ENCODE assay signal across 19 cellular contexts in the genomic region with DNA sequence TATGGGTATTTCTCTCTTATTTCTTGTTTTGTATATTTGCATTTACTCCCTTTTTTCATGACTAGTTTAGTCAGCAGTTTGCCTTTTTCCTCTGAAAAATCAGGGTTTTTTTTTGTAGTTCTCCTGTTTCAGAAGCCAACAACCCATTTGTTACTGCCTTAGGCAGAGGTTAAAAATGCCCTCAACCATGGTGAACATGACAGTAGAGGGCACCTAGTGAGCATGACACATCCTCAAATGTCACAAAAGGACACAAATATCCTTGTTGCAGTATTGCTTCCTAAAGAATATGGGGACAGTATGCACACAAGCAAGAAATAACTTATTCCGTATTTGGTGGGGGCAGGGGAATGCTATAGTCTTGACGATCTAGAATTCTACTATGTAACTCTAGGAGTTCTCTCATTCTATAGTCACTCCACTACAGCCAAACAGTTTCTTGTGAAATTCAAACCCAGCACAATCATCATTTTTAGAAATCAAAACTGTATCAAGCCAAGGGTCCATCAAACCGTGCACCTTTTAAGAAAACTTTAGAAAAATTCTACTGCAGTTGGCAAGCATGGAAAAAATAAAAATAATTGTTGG. TPM values are rescaled to one million over a fixed set of nuclear protein-coding genes. Genes with fewer than 3 reads are reported as not detected.
A peak's percentile ranks its signal among the peaks of the same experiment; 100 is the strongest.
DNase-seq lines count a peak whose midpoint lies in the region; ATAC-seq, FAIRE-seq and TF ChIP-seq lines count a peak whose summit lies in the region.
"Had no signal": no experiment of that assay in that cellular context is flagged by ENCODE, and none has a peak within 500 bp of the region (broad histone marks: within the 10 kb centered on the region; RNA-seq: fewer than 3 reads in every experiment).

No MANE protein-coding gene starts in this region.

- BruUV-seq in HepG2 (replicated peaks; lab: Mats Ljungman, UMichigan): no TSS peak

- no peaks in the 10 kb centered on the region for H3K36me3 Mint-ChIP-seq in natural killer cell treated with Interleukin-12 subunit alpha and Interleukin-12 subunit beta and Interleukin-15 and Interleukin-18, amount 100 ng/mL, for 72 hours
- peaks cover 3% of the 10 kb centered on the region for H3K36me3 Mint-ChIP-seq in activated CD4-positive, alpha-beta T cell treated with anti-CD3 and anti-CD28 coated beads, Interleukin-2, amount 10 ng/mL, durations not matched to agents 24 days and 14 days (ENCODE audit: low read depth)
- H3K36me3 Mint-ChIP-seq: activated naive CD4-positive, alpha-beta T cell treated with anti-CD3 and anti-CD28 coated beads, Interleukin-2, amount 50 U/mL, for 72 hours had no signal

- H3K9ac ChIP-seq in Loucy (ENCODE audit: low read depth, low read length, poor library complexity, severe bottlenecking) (no peak overlapping the region), HepG2 (ENCODE audit: insufficient read depth, low read depth, low read length) (no peak overlapping the region)

- WGBS in HepG2 (ENCODE audit: low lambda C conversion rate): 61% methylated on average over 3 of the region's 3 CpGs

- peaks cover 18% of the 10 kb centered on the region for H3K4me1 ChIP-seq in ACC112 (ENCODE audit: control insufficient read depth, insufficient read depth, low read length, unreplicated experiment)
- H3K4me1 ChIP-seq in Loucy (ENCODE audit: insufficient read depth, low read length, poor library complexity, severe bottlenecking): peaks cover 27% of the 10 kb centered on the region
- H3K4me1 ChIP-seq in HepG2 (ENCODE audit: insufficient read depth, low read length): peaks cover 6% of the 10 kb centered on the region; the same call in 1 of the 2 replicates
- H3K4me1 ChIP-seq in BE2C: no peaks in the 10 kb centered on the region

- H3K4me2 ChIP-seq in Loucy (ENCODE audit: low read depth, low read length, poor library complexity, severe bottlenecking) (peak overlapping the region; percentile 51), HepG2 (ENCODE audit: low read depth, low read length) (no peak overlapping the region)

- TF ChIP-seq CTCF in Loucy (conservative IDR thresholded peaks at IDR 0.05; ENCODE audit: low read length): no peak; the same call in 1 of the 2 replicates
- peak; percentile 9; the same call in 1 of the 2 replicates for TF ChIP-seq CTCF in HepG2 (CRISPR knock-in tag; IDR thresholded peaks at IDR 0.05)
- no peak for TF ChIP-seq CTCF in BE2C (IDR thresholded peaks at IDR 0.05; ENCODE audit: low read depth, low read length)

- FAIRE-seq in HepG2 (lab: Jason Lieb, UNC): no peak

- CTCF ChIA-PET in HepG2 (lab: Yijun Ruan, JAX; ENCODE audit: low intra/inter-chr PET ratio, low total read pairs): interaction anchor here (1.0 to 4.6 kb wide), 7 partner anchors 49 to 209 kb away, joined by 3 to 59 read pairs (median 6); partner anchors contain the start of gene DCBLD1

- H3K27ac Mint-ChIP-seq in natural killer cell treated with Interleukin-12 subunit alpha and Interleukin-12 subunit beta and Interleukin-15 and Interleukin-18, amount 100 ng/mL, for 72 hours: no peak overlapping the region
- H3K27ac Mint-ChIP-seq in activated CD4-positive, alpha-beta T cell treated with anti-CD3 and anti-CD28 coated beads, Interleukin-2, amount 10 ng/mL, durations not matched to agents 24 days and 14 days: no peak overlapping the region
- H3K27ac Mint-ChIP-seq: activated CD4-positive, alpha-beta memory T cell treated with anti-CD3 and anti-CD28 coated beads, Interleukin-2, amount 10 ng/mL, durations not matched to agents 7 days and 5 days; activated naive CD4-positive, alpha-beta T cell treated with anti-CD3 and anti-CD28 coated beads, Interleukin-2, amount 50 U/mL, for 72 hours; CD8-positive, alpha-beta memory T cell had no signal

- H3F3A ChIP-seq in Loucy (ENCODE audit: low read depth): no peaks in the 10 kb centered on the region

- peaks cover 7 to 8% of the 10 kb centered on the region in 2 donors for H3K4me1 Mint-ChIP-seq in natural killer cell treated with Interleukin-12 subunit alpha and Interleukin-12 subunit beta and Interleukin-15 and Interleukin-18, amount 100 ng/mL, for 72 hours (ENCODE audit: low read depth in 2 of 2)
- H3K4me1 Mint-ChIP-seq in activated CD4-positive, alpha-beta T cell treated with anti-CD3 and anti-CD28 coated beads, Interleukin-2, amount 10 ng/mL, durations not matched to agents 24 days and 14 days: peaks cover 7% of the 10 kb centered on the region

- H3K79me2 ChIP-seq in ACC112 (ENCODE audit: control insufficient read depth, insufficient read depth, low read length, unreplicated experiment) (peaks cover 5% of the 10 kb centered on the region), Loucy (ENCODE audit: insufficient read depth, low read length) (no peaks in the 10 kb centered on the region), HepG2 (ENCODE audit: insufficient read depth, low read length) (no peaks in the 10 kb centered on the region)

- ATAC-seq in SK-N-SH treated with all-trans-retinoic acid at 6 μM for 48 hours (peak; percentile 49), HepG2 (no peak)
- ATAC-seq in natural killer cell treated with Interleukin-12 subunit alpha and Interleukin-12 subunit beta and Interleukin-15 and Interleukin-18, amount 100 ng/mL, for 72 hours: no peak
- ATAC-seq: activated naive CD4-positive, alpha-beta T cell treated with anti-CD3 and anti-CD28 coated beads, Interleukin-2, amount 50 U/mL, for 72 hours; activated T-cell treated with anti-CD3 and anti-CD28 coated beads, Interleukin-2, amount 50 U/mL, for 4 hours; esophagus mucosa; Right ventricle myocardium inferior; sciatic nerve had no signal

- H3K36me3 ChIP-seq in ACC112 (ENCODE audit: insufficient read depth, low read length) (no peaks in the 10 kb centered on the region; the same call in 1 of the 2 replicates), Loucy (ENCODE audit: insufficient read depth, low read length) (no peaks in the 10 kb centered on the region), HepG2 (replicated peaks in 1 of 2; ENCODE audit: control insufficient read depth in 1 of 2, insufficient read depth in 2 of 2, low read length in 2 of 2) (peaks cover 0 to 1% of the 10 kb centered on the region in 2 experiments; a peak in 1 of 5 replicates), BE2C (no peaks in the 10 kb centered on the region)
- H3K36me3 ChIP-seq: left ventricle myocardium inferior had no signal

- no peak for TF ChIP-seq EP300 in HepG2 (IDR thresholded peaks at IDR 0.05; ENCODE audit: low read depth in 2 of 2, low read length in 2 of 2)
- TF ChIP-seq EP300 in HepG2 (CRISPR knock-in tag; IDR thresholded peaks at IDR 0.05; ENCODE audit: borderline replicate concordance): no peak

- no peaks in the 10 kb centered on the region for H3K27me3 Mint-ChIP-seq in natural killer cell treated with Interleukin-12 subunit alpha and Interleukin-12 subunit beta and Interleukin-15 and Interleukin-18, amount 100 ng/mL, for 72 hours
- peaks cover 2% of the 10 kb centered on the region for H3K27me3 Mint-ChIP-seq in activated CD4-positive, alpha-beta T cell treated with anti-CD3 and anti-CD28 coated beads, Interleukin-2, amount 10 ng/mL, durations not matched to agents 24 days and 14 days
- H3K27me3 Mint-ChIP-seq: activated CD4-positive, alpha-beta memory T cell treated with anti-CD3 and anti-CD28 coated beads, Interleukin-2, amount 10 ng/mL, durations not matched to agents 7 days and 5 days; CD8-positive, alpha-beta memory T cell had no signal

- H2AFZ ChIP-seq in ACC112 (ENCODE audit: low read length, unreplicated experiment) (peak overlapping the region; percentile 10), Loucy (ENCODE audit: low read length) (peak overlapping the region; percentile 22; the same call in 1 of the 2 replicates), HepG2 (ENCODE audit: low read length) (no peak overlapping the region)

- no peak for TF ChIP-seq RAD21 in HepG2 (CRISPR knock-in tag; IDR thresholded peaks at IDR 0.05)

- no peak for TF ChIP-seq POLR2A in HepG2 (IDR thresholded peaks at IDR 0.05; ENCODE audit: insufficient read depth in 1 of 2, low read depth in 2 of 2, low read length in 2 of 2)

- POLR2A ChIA-PET in HepG2 (lab: Yijun Ruan, JAX): no interaction called here

- H3K27me3 ChIP-seq in ACC112 (ENCODE audit: insufficient read depth, low read length) (no peaks in the 10 kb centered on the region), Loucy (ENCODE audit: insufficient read depth, low read length, poor library complexity, severe bottlenecking) (no peaks in the 10 kb centered on the region), HepG2 (ENCODE audit: control insufficient read depth in 1 of 2, insufficient read depth in 2 of 2, low read length in 2 of 2) (no peaks in the 10 kb centered on the region), BE2C (no peaks in the 10 kb centered on the region)

- no peaks in the 10 kb centered on the region for H3K9me3 Mint-ChIP-seq in natural killer cell treated with Interleukin-12 subunit alpha and Interleukin-12 subunit beta and Interleukin-15 and Interleukin-18, amount 100 ng/mL, for 72 hours
- no peaks in the 10 kb centered on the region for H3K9me3 Mint-ChIP-seq in activated CD4-positive, alpha-beta T cell treated with anti-CD3 and anti-CD28 coated beads, Interleukin-2, amount 10 ng/mL, durations not matched to agents 24 days and 14 days
- H3K9me3 Mint-ChIP-seq: activated CD4-positive, alpha-beta memory T cell treated with anti-CD3 and anti-CD28 coated beads, Interleukin-2, amount 10 ng/mL, durations not matched to agents 7 days and 5 days; activated naive CD4-positive, alpha-beta T cell treated with anti-CD3 and anti-CD28 coated beads, Interleukin-2, amount 50 U/mL, for 72 hours; activated T-cell treated with anti-CD3 and anti-CD28 coated beads, Interleukin-2, amount 50 U/mL, for 4 hours; CD8-positive, alpha-beta memory T cell had no signal

- in situ Hi-C loops in HepG2 (cut with HindIII; ENCODE audit: extremely low pct_ligation_motif_present, low pct_unique_long_range_greater_than_20kb): loop anchor here (5.0 kb wide), 1 partner anchor 103 kb away; no protein-coding TSS in a partner anchor

- DNase-seq in HepG2 (ENCODE audit: low spot score) (no peak), LoVo (ENCODE audit: low spot score) (no peak), BE2C (no peak)
- DNase-seq in natural killer cell treated with Interleukin-12 subunit alpha and Interleukin-12 subunit beta and Interleukin-15 and Interleukin-18, amount 100 ng/mL, for 72 hours (ENCODE audit: low spot score): no peak
- DNase-seq in activated CD4-positive, alpha-beta T cell treated with anti-CD3 and anti-CD28 coated beads, Interleukin-2, amount 10 ng/mL, durations not matched to agents 24 days and 14 days: no peak
- DNase-seq: H7, left ventricle myocardium inferior, NCI-H1417 treated with DMSO at 0.1 percent for 48 hours had no signal

- H3K9me3 ChIP-seq in Loucy (ENCODE audit: insufficient read depth, low read depth, low read length) (no peaks in the 10 kb centered on the region), HepG2 (ENCODE audit: low read length) (no peaks in the 10 kb centered on the region), BE2C (no peaks in the 10 kb centered on the region)
- H3K9me3 ChIP-seq: left ventricle myocardium inferior had no signal

- intact Hi-C loops in HepG2 (cut with micrococcal nuclease; ENCODE audit: unreplicated experiment): no loop called here
- intact Hi-C loops in activated CD4-positive, alpha-beta T cell treated with anti-CD3 and anti-CD28 coated beads, Interleukin-2, amount 10 ng/mL, durations not matched to agents 24 days and 14 days (cut with micrococcal nuclease): loop anchor here (5.0 kb wide), 1 partner anchor 208 kb away; no protein-coding TSS in a partner anchor

- H4K20me1 ChIP-seq in Loucy (ENCODE audit: insufficient read depth, low read length, poor library complexity, severe bottlenecking) (no peaks in the 10 kb centered on the region), HepG2 (ENCODE audit: insufficient read depth, low read length) (no peaks in the 10 kb centered on the region)

- H3K4me3 ChIP-seq in ACC112 (ENCODE audit: low read depth, low read length): peak overlapping the region; percentile 48
- H3K4me3 ChIP-seq in Loucy (ENCODE audit: low read length, poor library complexity, severe bottlenecking): peak overlapping the region; percentile 37
- H3K4me3 ChIP-seq in HepG2 (replicated peaks in 1 of 3; ENCODE audit: insufficient read depth in 1 of 3, low read depth in 2 of 3, low read length in 3 of 3): no peak overlapping the region
- no peak overlapping the region for H3K4me3 ChIP-seq in BE2C (ENCODE audit: low read depth, low read length)
- H3K4me3 ChIP-seq: left ventricle myocardium inferior had no signal

- H3K9me2 ChIP-seq in Loucy (replicated peaks; ENCODE audit: low read depth, low read length): no peaks in the 10 kb centered on the region

- peak overlapping the region; percentile 0; the same call in 1 of the 2 replicates for H3K27ac ChIP-seq in ACC112 (ENCODE audit: low read depth, low read length)
- no peak overlapping the region for H3K27ac ChIP-seq in HepG2 (ENCODE audit: extremely low read length, insufficient read depth, low read length)
- H3K27ac ChIP-seq: left ventricle myocardium inferior, VCaP had no signal

- H3K4me3 Mint-ChIP-seq in natural killer cell treated with Interleukin-12 subunit alpha and Interleukin-12 subunit beta and Interleukin-15 and Interleukin-18, amount 100 ng/mL, for 72 hours: no peak overlapping the region
- H3K4me3 Mint-ChIP-seq in activated CD4-positive, alpha-beta T cell treated with anti-CD3 and anti-CD28 coated beads, Interleukin-2, amount 10 ng/mL, durations not matched to agents 24 days and 14 days: no peak overlapping the region
- H3K4me3 Mint-ChIP-seq: activated CD4-positive, alpha-beta memory T cell treated with anti-CD3 and anti-CD28 coated beads, Interleukin-2, amount 10 ng/mL, durations not matched to agents 7 days and 5 days; activated T-cell treated with anti-CD3 and anti-CD28 coated beads, Interleukin-2, amount 50 U/mL, for 4 hours; CD8-positive, alpha-beta memory T cell had no signal

RNA-seq across cellular contexts. Expression of gene GOPC, which starts 47.0 kb away (rescaled TPM):
- 41.5 and 54.3 TPM in 2 replicates for total RNA-seq in HepG2 (2016; rRNA removed; fragmentation: Illumina TruSeq; extraction: Trizol)
- 2.4 and 2.7 TPM in 2 replicates for total RNA-seq in HepG2 (2016; cell fraction: cytosol; rRNA removed; fragmentation: Illumina TruSeq; extraction: Trizol; ENCODE audit: low read depth)
- 41.6 and 52.1 TPM in 2 replicates for total RNA-seq in HepG2 (2016; cell fraction: insoluble cytoplasmic fraction; rRNA removed; fragmentation: Illumina TruSeq; extraction: Trizol)
- total RNA-seq in HepG2 (2016; cell fraction: membrane; rRNA removed; fragmentation: Illumina TruSeq; extraction: Trizol): 9.6 and 12.2 TPM in 2 replicates
- 48.5 and 49.9 TPM in 2 replicates for total RNA-seq in HepG2 (2016; cell fraction: nucleus; rRNA removed; fragmentation: Illumina TruSeq; extraction: Trizol)
- polyA plus RNA-seq in HepG2 (2011; rRNA removed): 18.6 and 20.9 TPM in 2 replicates
- 7.6 and 12.2 TPM in 2 replicates for polyA plus RNA-seq in HepG2 (2011; cell fraction: cytosol; rRNA removed)
- polyA plus RNA-seq in HepG2 (2011; cell fraction: nucleus; rRNA removed): 14.6 and 21.5 TPM in 2 replicates
- 25.9 and 28.3 TPM in 2 replicates for polyA plus RNA-seq in HepG2 (2012)
- 1.0 and 1.1 TPM in 2 replicates for polyA plus RNA-seq in HepG2 (2016; cell fraction: cytosol; fragmentation: Illumina TruSeq; extraction: Trizol; ENCODE audit: low read depth)
- polyA plus RNA-seq in HepG2 (2016; cell fraction: insoluble cytoplasmic fraction; fragmentation: Illumina TruSeq; extraction: Trizol; ENCODE audit: low read depth): 43.9 and 46.4 TPM in 2 replicates
- 4.6 and 5.2 TPM in 2 replicates for polyA plus RNA-seq in HepG2 (2016; cell fraction: membrane; fragmentation: Illumina TruSeq; extraction: Trizol; ENCODE audit: low read depth)
- polyA plus RNA-seq in HepG2 (2016; cell fraction: nucleus; fragmentation: Illumina TruSeq; extraction: Trizol; ENCODE audit: insufficient read depth, low read depth): 55.3 and 56.6 TPM in 2 replicates
- 6.1 and 9.2 TPM in 2 replicates for polyA minus RNA-seq in HepG2 (2011; rRNA and poly(A)+ RNA removed; ENCODE audit: low replicate concordance)
- 20.1 and 20.2 TPM in 2 replicates for polyA minus RNA-seq in HepG2 (2011; cell fraction: cytosol; rRNA and poly(A)+ RNA removed)
- 48.8 and 51.2 TPM in 2 replicates for polyA minus RNA-seq in HepG2 (2011; cell fraction: nucleus; rRNA and poly(A)+ RNA removed)
- total RNA-seq in natural killer cell treated with Interleukin-12 subunit alpha and Interleukin-12 subunit beta and Interleukin-15 and Interleukin-18, amount 100 ng/mL, for 72 hours: 10 to 100 TPM; 19.0 to 21.6 TPM
- polyA plus RNA-seq in BE2C (2012; ENCODE audit: insufficient read depth, insufficient read length, low read depth): 19.9 TPM
- total RNA-seq in activated CD4-positive, alpha-beta T cell treated with anti-CD3 and anti-CD28 coated beads, Interleukin-2, amount 10 ng/mL, durations not matched to agents 24 days and 14 days: 22.2 TPM in 2 replicates

Comparison
In these comparisons a context has a peak if more than half of its experiments do, and no peak if none do; other contexts are left out.
1. H3K4me3 ChIP-seq: peak in ACC112 (single experiment) and Loucy (single experiment); none in HepG2 (0 of 3) and BE2C (single experiment).